Comparison of ENCODE assay signal across 1 cellular context in genomic region chr14:73613419-73613963, GRCh38.
TF ChIP-seq lines count a peak whose summit lies in the region.

No MANE protein-coding gene starts in this region.

TF ChIP-seq in HCT116, 20 proteins besides CTCF, POLR2A, EP300 and RAD21 (continued from another document):
- TF ChIP-seq ZBTB33 (IDR thresholded peaks at IDR 0.05; ENCODE audit: extremely low read depth, insufficient replicate concordance, low read length) = no peak
- no peak for TF ChIP-seq CBX3 (IDR thresholded peaks at IDR 0.05; ENCODE audit: low read depth)
- no peak for TF ChIP-seq REST (IDR thresholded peaks at IDR 0.05; ENCODE audit: low read depth)
- TF ChIP-seq EZH2phosphoT487 (IDR thresholded peaks at IDR 0.05; ENCODE audit: borderline replicate concordance) = no peak
- TF ChIP-seq ZFX (IDR thresholded peaks at IDR 0.05) = no peak
